17 cellular contexts compared by ENCODE assay signal in genomic region chr5:87403409-87403808, GRCh38. TPM values are rescaled to one million over a fixed set of nuclear protein-coding genes. Genes with fewer than 3 reads are reported as not detected.
A peak's percentile ranks its signal among the peaks of the same experiment; 100 is the strongest.
DNase-seq lines count a peak whose midpoint lies in the region; ATAC-seq and TF ChIP-seq lines count a peak whose summit lies in the region.
"Had no signal": no experiment of that assay in that cellular context is flagged by ENCODE, and none has a peak within 500 bp of the region (broad histone marks: within the 10 kb centered on the region; RNA-seq: fewer than 3 reads in every experiment).

No MANE protein-coding gene starts in this region.

- peak; percentile 40 to 43 for ATAC-seq in activated T-cell treated with anti-CD3 and anti-CD28 coated beads, Interleukin-2, amount 50 U/mL, for 72 hours (replicated peaks in 1 of 2)
- 0 out of 3 replicates have a peak, but pooled peaks have one; percentile 25 for ATAC-seq in DND-41 (ENCODE audit: insufficient read depth, low read depth)
- peak; percentile 40 for ATAC-seq in stimulated activated naive CD8-positive, alpha-beta T cell treated with anti-CD3 and anti-CD28 coated beads, Interleukin-15, Interleukin-2, amounts not matched to agents 100 U/mL and 50 U/mL, for 24 hours
- ATAC-seq in HG02678 (IDR thresholded peaks at IDR 0.05; ENCODE audit: unreplicated experiment): no peak
- ATAC-seq: A549 had no signal

- DNase-seq in activated T-cell treated with anti-CD3 and anti-CD28 coated beads, Interleukin-2, amount 50 U/mL, for 72 hours: no peak
- DNase-seq in activated T-cell treated with anti-CD3 and anti-CD28 coated beads, Interleukin-2, amount 50 U/mL, for 1 hour: no peak
- DNase-seq in DND-41 (no peak), immature natural killer cell (no peak), SW 1271 (lab: John Stamatoyannopoulos, UW) (no peak)
- no peak for DNase-seq in stimulated activated naive CD8-positive, alpha-beta T cell treated with anti-CD3 and anti-CD28 coated beads, Interleukin-15, Interleukin-2, amounts not matched to agents 100 U/mL and 50 U/mL, for 24 hours
- DNase-seq: HFFc6, KG1, NCI-H1105 treated with DMSO at 0.1 percent for 48 hours, NCI-H1694, NCI-H2081 treated with DMSO at 0.1 percent for 48 hours, NCI-H446 treated with DMSO at 0.1 percent for 48 hours, NCI-H69, Right ventricle myocardium superior had no signal

- no peak for TF ChIP-seq CTCF in DND-41 (IDR thresholded peaks at IDR 0.05; ENCODE audit: borderline replicate concordance, extremely low read depth, low read length, poor library complexity, severe bottlenecking)

- no peak overlapping the region for H2AFZ ChIP-seq in DND-41 (ENCODE audit: low read depth, low read length)

- H3K36me3 ChIP-seq in DND-41 (ENCODE audit: insufficient read depth, low read length): peaks cover 94% of the 10 kb centered on the region

- no peak overlapping the region for H3K27ac Mint-ChIP-seq in activated T-cell treated with anti-CD3 and anti-CD28 coated beads, Interleukin-2, amount 50 U/mL, for 72 hours
- peak overlapping the region in 4 of 6 donors; percentile 20 to 51 (median 38) for H3K27ac Mint-ChIP-seq in immature natural killer cell

- H3K4me3 ChIP-seq in DND-41 (ENCODE audit: low read depth in 1 of 2, low read length in 2 of 2): no peak overlapping the region
- H3K4me3 ChIP-seq: A549 had no signal

- H3K4me2 ChIP-seq in DND-41 (ENCODE audit: insufficient read depth, low read length): no peak overlapping the region
- H3K4me2 ChIP-seq: A549 had no signal

- no peaks in the 10 kb centered on the region for H3K4me1 ChIP-seq in DND-41 (ENCODE audit: insufficient read depth, low read length)

- 0 out of 2 replicates have a peak, but pooled peaks cover 9% of the 10 kb centered on the region for H3K79me2 ChIP-seq in DND-41 (ENCODE audit: insufficient read depth, low read length)

- H3K27me3 Mint-ChIP-seq in activated T-cell treated with anti-CD3 and anti-CD28 coated beads, Interleukin-2, amount 50 U/mL, for 72 hours (ENCODE audit: low read depth): no peaks in the 10 kb centered on the region
- peaks cover 0 to 14% (median 8%) of the 10 kb centered on the region in 3 donors for H3K27me3 Mint-ChIP-seq in immature natural killer cell (ENCODE audit: low read depth in 3 of 3)

- no peak overlapping the region for H3K4me3 Mint-ChIP-seq in activated T-cell treated with anti-CD3 and anti-CD28 coated beads, Interleukin-2, amount 50 U/mL, for 72 hours
- H3K4me3 Mint-ChIP-seq in immature natural killer cell: no peak overlapping the region
- H3K4me3 Mint-ChIP-seq: CD8-positive, alpha-beta memory T cell; HFFc6 had no signal

- peaks cover 28% of the 10 kb centered on the region for H3K4me1 Mint-ChIP-seq in activated T-cell treated with anti-CD3 and anti-CD28 coated beads, Interleukin-2, amount 50 U/mL, for 72 hours (ENCODE audit: low read depth)
- H3K4me1 Mint-ChIP-seq in immature natural killer cell: peaks cover 43 to 65% of the 10 kb centered on the region in 2 donors

- no peaks in the 10 kb centered on the region for H3K27me3 ChIP-seq in DND-41 (ENCODE audit: insufficient read depth, low read length, poor library complexity)

- no peaks in the 10 kb centered on the region for H3K9me3 ChIP-seq in DND-41 (ENCODE audit: insufficient read depth, low read length, severe bottlenecking)
- H3K9me3 ChIP-seq: A549 had no signal

- peaks cover 16% of the 10 kb centered on the region for H4K20me1 ChIP-seq in DND-41 (ENCODE audit: insufficient read depth, low read length)

- no peak overlapping the region for H3K9ac ChIP-seq in DND-41 (ENCODE audit: low read depth, low read length)

- H3K36me3 Mint-ChIP-seq in activated T-cell treated with anti-CD3 and anti-CD28 coated beads, Interleukin-2, amount 50 U/mL, for 72 hours (ENCODE audit: insufficient read depth in 2 of 2): peaks cover 15 to 41% of the 10 kb centered on the region in 2 donors
- peaks cover 28 to 61% (median 45%) of the 10 kb centered on the region in 3 donors for H3K36me3 Mint-ChIP-seq in immature natural killer cell

- H3K9me3 Mint-ChIP-seq in activated T-cell treated with anti-CD3 and anti-CD28 coated beads, Interleukin-2, amount 50 U/mL, for 72 hours: no peaks in the 10 kb centered on the region
- H3K9me3 Mint-ChIP-seq in immature natural killer cell: peaks cover 0 to 2% (median 0%) of the 10 kb centered on the region in 6 donors
- H3K9me3 Mint-ChIP-seq: CD8-positive, alpha-beta memory T cell; HFFc6 had no signal

- H3K27ac ChIP-seq in DND-41 (ENCODE audit: low read length): no peak overlapping the region
- H3K27ac ChIP-seq: A549 had no signal

RNA-seq across cellular contexts. Expression of gene CCNH, which starts 9.3 kb away (rescaled TPM):
- total RNA-seq in activated T-cell treated with anti-CD3 and anti-CD28 coated beads, Interleukin-2, amount 50 U/mL, for 72 hours: 10 to 100 TPM; 58.0 to 64.6 TPM
- polyA plus RNA-seq in immature natural killer cell: 10 to 100 TPM; 64.0 to 85.7 (median 68.2) TPM
